ENCODE assay signal across 1 cellular context in the genomic region with DNA sequence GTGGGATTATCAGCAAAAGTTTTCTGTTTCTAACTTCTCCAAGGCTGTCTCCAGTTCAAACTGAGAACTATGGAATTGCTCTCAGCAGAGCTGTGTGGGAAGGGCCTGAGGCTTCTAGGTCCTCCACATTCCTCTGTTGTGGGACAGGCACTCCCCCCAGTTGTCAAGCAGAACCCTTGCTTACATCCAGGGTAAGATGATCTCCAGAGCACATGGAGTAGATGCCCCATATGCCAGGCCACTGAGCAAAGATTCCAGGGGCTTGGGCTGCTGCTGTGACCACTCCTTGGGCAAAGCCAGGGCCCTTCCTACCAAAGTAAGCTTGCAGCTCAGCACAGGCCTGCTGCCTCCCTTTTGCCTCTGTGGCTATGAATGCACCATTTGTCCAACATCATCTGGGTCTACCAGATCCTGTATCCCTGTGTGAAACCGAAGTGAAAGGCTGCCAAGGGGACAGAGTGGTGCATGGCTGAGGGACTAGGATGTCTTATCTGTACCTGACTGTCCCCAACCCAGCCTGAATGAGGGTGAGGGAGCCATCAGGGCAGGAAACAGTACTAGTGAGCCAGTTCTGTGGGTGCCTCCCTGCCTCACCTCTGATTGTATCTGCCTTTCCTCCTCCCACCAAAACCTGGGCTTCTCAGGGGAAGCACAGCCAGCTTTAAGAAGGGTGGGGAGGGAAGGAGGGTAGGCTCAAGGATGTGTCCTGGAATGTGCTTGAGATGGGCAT.
TF ChIP-seq lines count a peak whose summit lies in the region.

No MANE protein-coding gene starts in this region.

TF ChIP-seq in GM12878, 131 proteins besides CTCF, POLR2A, EP300 and RAD21:
- no peak for TF ChIP-seq RELA (IDR thresholded peaks at IDR 0.05; ENCODE audit: borderline replicate concordance, partially characterized antibody)
- no peak for TF ChIP-seq SRF (IDR thresholded peaks at IDR 0.05; ENCODE audit: low read depth in 2 of 2, low read length in 2 of 2)
- TF ChIP-seq YY1 (IDR thresholded peaks at IDR 0.05; ENCODE audit: low read depth, low read length): no peak
- TF ChIP-seq SMARCA5 (IDR thresholded peaks at IDR 0.05): no peak
- no peak for TF ChIP-seq SP1 (IDR thresholded peaks at IDR 0.05; ENCODE audit: low read depth, low read length)
- TF ChIP-seq, protein P1, sequence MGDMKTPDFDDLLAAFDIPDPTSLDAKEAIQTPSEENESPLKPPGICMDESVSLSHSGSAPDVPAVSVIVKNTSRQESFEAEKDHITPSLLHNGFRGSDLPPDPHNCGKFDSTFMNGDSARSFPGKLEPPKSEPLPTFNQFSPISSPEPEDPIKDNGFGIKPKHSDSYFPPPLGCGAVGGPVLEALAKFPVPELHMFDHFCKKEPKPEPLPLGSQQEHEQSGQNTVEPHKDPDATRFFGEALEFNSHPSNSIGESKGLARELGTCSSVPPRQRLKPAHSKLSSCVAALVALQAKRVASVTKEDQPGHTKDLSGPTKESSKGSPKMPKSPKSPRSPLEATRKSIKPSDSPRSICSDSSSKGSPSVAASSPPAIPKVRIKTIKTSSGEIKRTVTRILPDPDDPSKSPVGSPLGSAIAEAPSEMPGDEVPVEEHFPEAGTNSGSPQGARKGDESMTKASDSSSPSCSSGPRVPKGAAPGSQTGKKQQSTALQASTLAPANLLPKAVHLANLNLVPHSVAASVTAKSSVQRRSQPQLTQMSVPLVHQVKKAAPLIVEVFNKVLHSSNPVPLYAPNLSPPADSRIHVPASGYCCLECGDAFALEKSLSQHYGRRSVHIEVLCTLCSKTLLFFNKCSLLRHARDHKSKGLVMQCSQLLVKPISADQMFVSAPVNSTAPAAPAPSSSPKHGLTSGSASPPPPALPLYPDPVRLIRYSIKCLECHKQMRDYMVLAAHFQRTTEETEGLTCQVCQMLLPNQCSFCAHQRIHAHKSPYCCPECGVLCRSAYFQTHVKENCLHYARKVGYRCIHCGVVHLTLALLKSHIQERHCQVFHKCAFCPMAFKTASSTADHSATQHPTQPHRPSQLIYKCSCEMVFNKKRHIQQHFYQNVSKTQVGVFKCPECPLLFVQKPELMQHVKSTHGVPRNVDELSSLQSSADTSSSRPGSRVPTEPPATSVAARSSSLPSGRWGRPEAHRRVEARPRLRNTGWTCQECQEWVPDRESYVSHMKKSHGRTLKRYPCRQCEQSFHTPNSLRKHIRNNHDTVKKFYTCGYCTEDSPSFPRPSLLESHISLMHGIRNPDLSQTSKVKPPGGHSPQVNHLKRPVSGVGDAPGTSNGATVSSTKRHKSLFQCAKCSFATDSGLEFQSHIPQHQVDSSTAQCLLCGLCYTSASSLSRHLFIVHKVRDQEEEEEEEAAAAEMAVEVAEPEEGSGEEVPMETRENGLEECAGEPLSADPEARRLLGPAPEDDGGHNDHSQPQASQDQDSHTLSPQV (IDR thresholded peaks at IDR 0.05): no peak
- TF ChIP-seq GABPA (IDR thresholded peaks at IDR 0.05; ENCODE audit: low read depth): no peak
- TF ChIP-seq, protein P2, sequence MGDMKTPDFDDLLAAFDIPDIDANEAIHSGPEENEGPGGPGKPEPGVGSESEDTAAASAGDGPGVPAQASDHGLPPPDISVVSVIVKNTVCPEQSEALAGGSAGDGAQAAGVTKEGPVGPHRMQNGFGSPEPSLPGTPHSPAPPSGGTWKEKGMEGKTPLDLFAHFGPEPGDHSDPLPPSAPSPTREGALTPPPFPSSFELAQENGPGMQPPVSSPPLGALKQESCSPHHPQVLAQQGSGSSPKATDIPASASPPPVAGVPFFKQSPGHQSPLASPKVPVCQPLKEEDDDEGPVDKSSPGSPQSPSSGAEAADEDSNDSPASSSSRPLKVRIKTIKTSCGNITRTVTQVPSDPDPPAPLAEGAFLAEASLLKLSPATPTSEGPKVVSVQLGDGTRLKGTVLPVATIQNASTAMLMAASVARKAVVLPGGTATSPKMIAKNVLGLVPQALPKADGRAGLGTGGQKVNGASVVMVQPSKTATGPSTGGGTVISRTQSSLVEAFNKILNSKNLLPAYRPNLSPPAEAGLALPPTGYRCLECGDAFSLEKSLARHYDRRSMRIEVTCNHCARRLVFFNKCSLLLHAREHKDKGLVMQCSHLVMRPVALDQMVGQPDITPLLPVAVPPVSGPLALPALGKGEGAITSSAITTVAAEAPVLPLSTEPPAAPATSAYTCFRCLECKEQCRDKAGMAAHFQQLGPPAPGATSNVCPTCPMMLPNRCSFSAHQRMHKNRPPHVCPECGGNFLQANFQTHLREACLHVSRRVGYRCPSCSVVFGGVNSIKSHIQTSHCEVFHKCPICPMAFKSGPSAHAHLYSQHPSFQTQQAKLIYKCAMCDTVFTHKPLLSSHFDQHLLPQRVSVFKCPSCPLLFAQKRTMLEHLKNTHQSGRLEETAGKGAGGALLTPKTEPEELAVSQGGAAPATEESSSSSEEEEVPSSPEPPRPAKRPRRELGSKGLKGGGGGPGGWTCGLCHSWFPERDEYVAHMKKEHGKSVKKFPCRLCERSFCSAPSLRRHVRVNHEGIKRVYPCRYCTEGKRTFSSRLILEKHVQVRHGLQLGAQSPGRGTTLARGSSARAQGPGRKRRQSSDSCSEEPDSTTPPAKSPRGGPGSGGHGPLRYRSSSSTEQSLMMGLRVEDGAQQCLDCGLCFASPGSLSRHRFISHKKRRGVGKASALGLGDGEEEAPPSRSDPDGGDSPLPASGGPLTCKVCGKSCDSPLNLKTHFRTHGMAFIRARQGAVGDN (IDR thresholded peaks at IDR 0.05): no peak
TF ChIP-seq in GM12878: peak in this region for 0.
